In the genomic region with DNA sequence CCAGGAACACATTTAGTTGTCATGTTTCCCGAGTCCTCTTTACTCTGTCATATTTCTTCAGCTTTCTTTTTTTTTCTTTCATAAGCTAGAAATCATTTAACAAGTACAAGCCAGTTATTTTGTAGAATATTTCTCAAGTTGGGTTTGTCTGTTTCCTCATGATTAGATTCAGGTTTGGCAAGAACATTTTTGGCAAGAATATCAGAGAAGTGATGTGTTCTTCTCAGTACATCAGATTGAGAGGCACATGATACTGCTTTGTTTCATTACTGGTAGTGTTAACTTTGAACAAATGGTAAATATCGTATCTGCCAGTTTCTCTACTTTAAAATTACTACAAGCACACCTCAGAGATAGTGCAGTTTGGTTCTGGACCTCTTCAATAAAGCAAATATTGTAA, we compare ENCODE assay signal across 16 cellular contexts. TPM values are rescaled to one million over a fixed set of nuclear protein-coding genes. Genes with fewer than 3 reads are reported as not detected.
DNase-seq lines count a peak whose midpoint lies in the region; ATAC-seq, FAIRE-seq and TF ChIP-seq lines count a peak whose summit lies in the region.
"Had no signal": no experiment of that assay in that cellular context is flagged by ENCODE, and none has a peak within 500 bp of the region (broad histone marks: within the 10 kb centered on the region; RNA-seq: fewer than 3 reads in every experiment).

No MANE protein-coding gene starts in this region.

- peak; percentile 23 for FAIRE-seq in GM12878 (lab: Jason Lieb, UNC)
- FAIRE-seq: A204.1 had no signal

- no peak for DNase-seq in GM12878 (ENCODE audit: low read depth, low spot score)
- DNase-seq in fibroblast of the aortic adventitia (ENCODE audit: low read depth), result peak; percentile 23
- DNase-seq in omental fat pad (ENCODE audit: low spot score), result no peak
- no peak for DNase-seq in NCI-H146 (lab: John Stamatoyannopoulos, UW)
- DNase-seq in T-helper 2 cell, result no peak
- no peak for DNase-seq in EL
- DNase-seq: AML-193; CD4-positive, alpha-beta memory T cell; DMS153; DMS79; GF-D8; GM23248 had no signal

- no peak overlapping the region for H3K4me2 ChIP-seq in GM12878 (ENCODE audit: control insufficient read depth, insufficient read depth)

- no peak overlapping the region for H2AFZ ChIP-seq in GM12878 (ENCODE audit: control insufficient read depth, low read depth, low read length)
- H2AFZ ChIP-seq: GM23248 had no signal

- H3K9me3 ChIP-seq in GM12878 (replicated peaks; ENCODE audit: control insufficient read depth, insufficient read depth, low read length), result no peaks in the 10 kb centered on the region
- H3K9me3 ChIP-seq: HAP-1 had no signal

- BruUV-seq in GM12878 (replicated peaks; lab: Mats Ljungman, UMichigan), result no TSS peak

- no peaks in the 10 kb centered on the region for H3K4me1 ChIP-seq in GM12878 (ENCODE audit: control insufficient read depth, insufficient read depth, low read length)

- H3K27ac ChIP-seq in GM12878 (ENCODE audit: control insufficient read depth, insufficient read depth), result no peak overlapping the region
- H3K27ac ChIP-seq: C4-2B, GM23248 had no signal

- H3K27me3 ChIP-seq in GM12878 (replicated peaks in 1 of 2; ENCODE audit: control insufficient read depth in 2 of 2, insufficient read depth in 2 of 2, low read length in 1 of 2), result no peaks in the 10 kb centered on the region

- RAD21 ChIA-PET in GM12878 (lab: Charles Lee; ENCODE audit: unreplicated experiment), result no interaction called here

- intact Hi-C loops in GM12878 (cut with micrococcal nuclease; ENCODE audit: unreplicated experiment), result no loop called here

- no peak overlapping the region for H3K9ac ChIP-seq in GM12878 (ENCODE audit: control insufficient read depth, insufficient read depth, low read length)
- H3K9ac ChIP-seq: GM23248 had no signal

- CTCF ChIA-PET in GM12878 (lab: Yijun Ruan, JAX), result no interaction called here

- no peak for TF ChIP-seq RAD21 in GM12878 (IDR thresholded peaks at IDR 0.05; ENCODE audit: insufficient read depth, low read depth, low read length)

- no peak overlapping the region for H3K4me3 ChIP-seq in GM12878
- no peak overlapping the region for H3K4me3 ChIP-seq in fibroblast of the aortic adventitia (ENCODE audit: low read depth, low read length)
- H3K4me3 ChIP-seq: GM23248, HAP-1 had no signal

- H3K79me2 ChIP-seq in GM12878 (ENCODE audit: control insufficient read depth, insufficient read depth, low read length), result no peaks in the 10 kb centered on the region

- SMC1A ChIA-PET in GM12878 (lab: Charles Lee; ENCODE audit: uncharacterized antibody, unreplicated experiment), result no interaction called here

- TF ChIP-seq CTCF in GM12878 (IDR thresholded peaks at IDR 0.05 in 2 of 3, conservative IDR thresholded peaks at IDR 0.05 in 1 of 3; ENCODE audit: control insufficient read depth in 2 of 3, extremely low read depth in 1 of 3, insufficient read depth in 1 of 3, low read depth in 3 of 3, low read length in 3 of 3) (no peak), fibroblast of the aortic adventitia (IDR thresholded peaks at IDR 0.05; ENCODE audit: insufficient read depth, low read length) (no peak), omental fat pad (IDR thresholded peaks at IDR 0.05) (no peak)

- H4K20me1 ChIP-seq in GM12878 (ENCODE audit: control insufficient read depth, insufficient read depth), result no peaks in the 10 kb centered on the region

- no peak for TF ChIP-seq POLR2A in GM12878 (IDR thresholded peaks at IDR 0.05; ENCODE audit: low read depth, low read length)

- WGBS in GM12878 (ENCODE audit: insufficient coverage, insufficient replicate concordance, low lambda C conversion rate, missing lambda C conversion rate), result 0% methylated on average over 2 of the region's 2 CpGs

- no peak for ATAC-seq in GM12878
- peak; percentile 40 for ATAC-seq in omental fat pad (ENCODE audit: low FRiP score)
- no peak for ATAC-seq in GM18517 (IDR thresholded peaks at IDR 0.05; ENCODE audit: unreplicated experiment)

- TF ChIP-seq EP300 in GM12878 (IDR thresholded peaks at IDR 0.05; ENCODE audit: borderline replicate concordance in 1 of 2, control insufficient read depth in 1 of 2, low read depth in 2 of 2, low read length in 2 of 2), result no peak

- H3K36me3 ChIP-seq in GM12878 (ENCODE audit: control insufficient read depth in 2 of 2, insufficient read depth in 2 of 2, low read length in 1 of 2), result no peaks in the 10 kb centered on the region
- H3K36me3 ChIP-seq: HAP-1 had no signal

- in situ Hi-C loops in GM12878 (cut with MboI), result no loop called here

- POLR2A ChIA-PET in GM12878 (lab: Charles Lee), result no interaction called here

TF ChIP-seq in GM12878, 131 proteins besides CTCF, POLR2A, EP300 and RAD21:
- TF ChIP-seq ZNF207 (IDR thresholded peaks at IDR 0.05; ENCODE audit: borderline replicate concordance) (no peak), NFYA (IDR thresholded peaks at IDR 0.05; ENCODE audit: borderline replicate concordance, low read depth, low read length) (no peak), EZH2 (IDR thresholded peaks at IDR 0.05; ENCODE audit: borderline replicate concordance, control insufficient read depth, low read depth, low read length) (no peak), BHLHE40 (IDR thresholded peaks at IDR 0.05; ENCODE audit: borderline replicate concordance in 1 of 2, low read depth in 2 of 2, low read length in 1 of 2) (no peak), IRF3 (IDR thresholded peaks at IDR 0.05) (no peak), NR2C2 (IDR thresholded peaks at IDR 0.05; ENCODE audit: borderline replicate concordance, control insufficient read depth, insufficient read length, low read depth) (no peak), KDM1A (IDR thresholded peaks at IDR 0.05; ENCODE audit: borderline replicate concordance) (no peak), SIX5 (IDR thresholded peaks at IDR 0.05; ENCODE audit: low read depth, low read length, severe bottlenecking) (no peak), USF2 (IDR thresholded peaks at IDR 0.05; ENCODE audit: borderline replicate concordance, low read depth, low read length) (no peak), MYB (IDR thresholded peaks at IDR 0.05; ENCODE audit: borderline replicate concordance, low read depth, low read length) (no peak)

RNA-seq across cellular contexts. Expression of gene PCSK5, which starts 45.1 kb away (rescaled TPM):
- total RNA-seq in GM12878 (2013; cell fraction: nucleolus; rRNA removed), result not detected in 2 replicates
- total RNA-seq in GM12878 (2014; rRNA removed), result 0.06 TPM in 1 of 2 replicates, not detected in the other
- 0.04 TPM in 1 of 2 replicates, not detected in the other for total RNA-seq in GM12878 (2014; rRNA removed; fragmentation: Illumina TruSeq; extraction: Trizol)
- total RNA-seq in GM12878 (2021), result 0.11 and 0.13 TPM in 2 replicates
- polyA plus RNA-seq in GM12878 (2011; ENCODE audit: low read depth), result not detected
- polyA plus RNA-seq in GM12878 (2011; rRNA removed), result 0.04 TPM in 1 of 2 replicates, not detected in the other
- polyA plus RNA-seq in GM12878 (2011; cell fraction: cytosol; rRNA removed), result 0.02 TPM in 1 of 2 replicates, not detected in the other
- not detected in 2 replicates for polyA plus RNA-seq in GM12878 (2011; cell fraction: nucleus; rRNA removed)
- not detected in 2 replicates for polyA plus RNA-seq in GM12878 (2012)
- 0.01 TPM in 1 of 2 replicates, not detected in the other for polyA plus RNA-seq in GM12878 (2014; fragmentation: Illumina TruSeq; extraction: Trizol)
- polyA plus RNA-seq in GM12878 (2014; fragmentation: Nextera tagmentation; extraction: Ambion mirVana), result under 1 TPM in 1 of 2 experiments, not detected in 1; 0.04 TPM
- 0.04 TPM in 1 of 2 replicates, not detected in the other for polyA plus RNA-seq in GM12878 (2014; rRNA removed)
- polyA plus RNA-seq in GM12878 (2016; fragmentation: Nextera tagmentation; extraction: Ambion mirVana), result under 1 TPM in 1 of 2 experiments, not detected in 1; 0.12 TPM
- polyA minus RNA-seq in GM12878 (2011; rRNA and poly(A)+ RNA removed), result not detected in 2 replicates
- polyA minus RNA-seq in GM12878 (2011; cell fraction: cytosol; rRNA and poly(A)+ RNA removed), result not detected in 2 replicates
- polyA minus RNA-seq in GM12878 (2011; cell fraction: nucleus; rRNA and poly(A)+ RNA removed), result not detected in 2 replicates
- 2.2 and 3.6 TPM in 2 replicates for total RNA-seq in fibroblast of the aortic adventitia (ENCODE audit: low replicate concordance)
- 10 to 100 TPM; 37.7 to 53.4 (median 43.1) TPM for total RNA-seq in omental fat pad
